8 cellular contexts compared by ENCODE assay signal in genomic region chr5:35478856-35479682, GRCh38.
A peak's percentile ranks its signal among the peaks of the same experiment; 100 is the strongest.
DNase-seq lines count a peak whose midpoint lies in the region; ATAC-seq and TF ChIP-seq lines count a peak whose summit lies in the region.

No MANE protein-coding gene starts in this region.

- peak overlapping the region; percentile 37 for H3K4me3 ChIP-seq in SJCRH30
- no peak overlapping the region for H3K4me3 ChIP-seq in parathyroid adenoma (ENCODE audit: low read depth, low read length)
- H3K4me3 ChIP-seq in HAP-1 = no peak overlapping the region

- H3K9ac ChIP-seq in parathyroid adenoma = no peak overlapping the region

- no peak overlapping the region for H3K4me2 ChIP-seq in parathyroid adenoma (ENCODE audit: low read length)

- H3K79me2 ChIP-seq in parathyroid adenoma = no peaks in the 10 kb centered on the region

- no peak for TF ChIP-seq CTCF in parathyroid adenoma (IDR thresholded peaks at IDR 0.05)

- H3K27ac ChIP-seq in SJCRH30 = no peak overlapping the region
- H3K27ac ChIP-seq in parathyroid adenoma = no peak overlapping the region

- H2AFZ ChIP-seq in parathyroid adenoma = peak overlapping the region; percentile 61

- DNase-seq in EH (ENCODE audit: low read depth) (peak; percentile 65), SJCRH30 (no peak), HAP-1 (ENCODE audit: low spot score in 2 of 2) (no peak), NCI-H2196 treated with DMSO at 0.1 percent for 48 hours (lab: John Stamatoyannopoulos, UW; ENCODE audit: unreplicated experiment) (no peak), cortex of kidney (lab: John Stamatoyannopoulos, UW) (no peak)

- ATAC-seq in HG02798 (IDR thresholded peaks at IDR 0.05; ENCODE audit: poor library complexity, unreplicated experiment) (peak; percentile 79), esophagus mucosa (peak; percentile 47)

- in situ Hi-C loops in HAP-1 (cut with MboI; ENCODE audit: low sequenced_read_pairs) = no loop called here

- H3K36me3 ChIP-seq in SJCRH30 (no peaks in the 10 kb centered on the region), parathyroid adenoma (ENCODE audit: control insufficient read depth, insufficient read depth, low read length) (no peaks in the 10 kb centered on the region), HAP-1 (replicated peaks) (no peaks in the 10 kb centered on the region)

- H3K9me3 ChIP-seq in SJCRH30 (replicated peaks) (no peaks in the 10 kb centered on the region), parathyroid adenoma (ENCODE audit: control insufficient read depth, low read length) (no peaks in the 10 kb centered on the region), HAP-1 (no peaks in the 10 kb centered on the region)

- no peaks in the 10 kb centered on the region for H3K4me1 ChIP-seq in SJCRH30
- H3K4me1 ChIP-seq in parathyroid adenoma = peaks cover 4% of the 10 kb centered on the region
- H3K4me1 ChIP-seq in HAP-1 = peaks cover 4% of the 10 kb centered on the region

- H3K27me3 ChIP-seq in SJCRH30 (no peaks in the 10 kb centered on the region), parathyroid adenoma (ENCODE audit: control insufficient read depth, insufficient read depth, low read length) (no peaks in the 10 kb centered on the region), HAP-1 (ENCODE audit: low read depth) (no peaks in the 10 kb centered on the region)
